Comparison of ENCODE assay signal across 19 cellular contexts in genomic region chr1:167249702-167250101, GRCh38. TPM values are rescaled to one million over a fixed set of nuclear protein-coding genes. Genes with fewer than 3 reads are reported as not detected.
DNase-seq lines count a peak whose midpoint lies in the region; ATAC-seq, FAIRE-seq and TF ChIP-seq lines count a peak whose summit lies in the region.
"Had no signal": no experiment of that assay in that cellular context is flagged by ENCODE, and none has a peak within 500 bp of the region (broad histone marks: within the 10 kb centered on the region; RNA-seq: fewer than 3 reads in every experiment).

No MANE protein-coding gene starts in this region.

- no peaks in the 10 kb centered on the region for H3K9me3 ChIP-seq in GM12878 (replicated peaks; ENCODE audit: control insufficient read depth, insufficient read depth, low read length)
- no peaks in the 10 kb centered on the region for H3K9me3 ChIP-seq in neural progenitor cell (ENCODE audit: low read depth)
- H3K9me3 ChIP-seq: gastroesophageal sphincter had no signal

- ATAC-seq in HG02642 (IDR thresholded peaks at IDR 0.05; ENCODE audit: poor library complexity, unreplicated experiment) (peak; percentile 70), GM12878 (peak; percentile 78), HG03280 (IDR thresholded peaks at IDR 0.05; ENCODE audit: unreplicated experiment) (no peak), HG03571 (IDR thresholded peaks at IDR 0.05; ENCODE audit: unreplicated experiment) (no peak)
- ATAC-seq: gastroesophageal sphincter had no signal

- in situ Hi-C loops in GM12878 (cut with MboI) = loop anchor here (5.0 kb wide), 1 partner anchor 53 kb away; no protein-coding TSS in a partner anchor

- RAD21 ChIA-PET in GM12878 (lab: Charles Lee; ENCODE audit: unreplicated experiment) = no interaction called here

- no peaks in the 10 kb centered on the region for H3K4me1 Mint-ChIP-seq in neural progenitor cell

- H3K27ac Mint-ChIP-seq in neural progenitor cell = no peak overlapping the region
- H3K27ac Mint-ChIP-seq: brain had no signal

- H3K4me3 ChIP-seq in GM12878 = no peak overlapping the region
- H3K4me3 ChIP-seq in neural progenitor cell = no peak overlapping the region
- H3K4me3 ChIP-seq: gastroesophageal sphincter had no signal

- H3K4me3 Mint-ChIP-seq in neural progenitor cell = no peak overlapping the region
- H3K4me3 Mint-ChIP-seq: brain had no signal

- no peak for FAIRE-seq in GM12878 (lab: Jason Lieb, UNC)
- FAIRE-seq: islet of Langerhans had no signal

- H4K20me1 ChIP-seq in GM12878 (ENCODE audit: control insufficient read depth, insufficient read depth) (no peaks in the 10 kb centered on the region), neural progenitor cell (ENCODE audit: low read depth) (peaks cover 71% of the 10 kb centered on the region)

- H3K27ac ChIP-seq in GM12878 (ENCODE audit: control insufficient read depth, insufficient read depth) (no peak overlapping the region), neural progenitor cell (no peak overlapping the region)
- H3K27ac ChIP-seq: gastroesophageal sphincter had no signal

- peaks cover 46% of the 10 kb centered on the region for H3K79me2 ChIP-seq in GM12878 (ENCODE audit: control insufficient read depth, insufficient read depth, low read length)
- peaks cover 100% of the 10 kb centered on the region for H3K79me2 ChIP-seq in neural progenitor cell (ENCODE audit: low read depth)

- CTCF ChIA-PET in GM12878 (lab: Yijun Ruan, JAX) = no interaction called here

- no peaks in the 10 kb centered on the region for H3K27me3 Mint-ChIP-seq in neural progenitor cell (ENCODE audit: insufficient read depth, low read depth)
- H3K27me3 Mint-ChIP-seq: brain had no signal

- H3F3A ChIP-seq in neural progenitor cell (ENCODE audit: low read depth) = no peaks in the 10 kb centered on the region

- intact Hi-C loops in GM12878 (cut with micrococcal nuclease; ENCODE audit: unreplicated experiment) = no loop called here

- no peaks in the 10 kb centered on the region for H3K36me3 ChIP-seq in GM12878 (ENCODE audit: control insufficient read depth in 2 of 2, insufficient read depth in 2 of 2, low read length in 1 of 2)
- H3K36me3 ChIP-seq in neural progenitor cell = no peaks in the 10 kb centered on the region
- H3K36me3 ChIP-seq: gastroesophageal sphincter had no signal

- H3K4me1 ChIP-seq in GM12878 (ENCODE audit: control insufficient read depth, insufficient read depth, low read length) = peaks cover 23% of the 10 kb centered on the region
- H3K4me1 ChIP-seq in neural progenitor cell = peaks cover 15% of the 10 kb centered on the region

- no peak for TF ChIP-seq EP300 in GM12878 (IDR thresholded peaks at IDR 0.05; ENCODE audit: borderline replicate concordance in 1 of 2, control insufficient read depth in 1 of 2, low read depth in 2 of 2, low read length in 2 of 2)

- no peak for TF ChIP-seq CTCF in GM12878 (IDR thresholded peaks at IDR 0.05 in 2 of 3, conservative IDR thresholded peaks at IDR 0.05 in 1 of 3; ENCODE audit: control insufficient read depth in 2 of 3, extremely low read depth in 1 of 3, insufficient read depth in 1 of 3, low read depth in 3 of 3, low read length in 3 of 3)
- TF ChIP-seq CTCF in neural progenitor cell (IDR thresholded peaks at IDR 0.05) = no peak

- H2AFZ ChIP-seq in GM12878 (ENCODE audit: control insufficient read depth, low read depth, low read length) (no peak overlapping the region), neural progenitor cell (replicated peaks) (no peak overlapping the region)

- no peak for TF ChIP-seq RAD21 in GM12878 (IDR thresholded peaks at IDR 0.05; ENCODE audit: insufficient read depth, low read depth, low read length)

- H3K4me2 ChIP-seq in GM12878 (ENCODE audit: control insufficient read depth, insufficient read depth) (no peak overlapping the region), neural progenitor cell (no peak overlapping the region)

- SMC1A ChIA-PET in GM12878 (lab: Charles Lee; ENCODE audit: uncharacterized antibody, unreplicated experiment) = interaction anchor here (2.7 to 6.2 kb wide), 3 partner anchors 8 to 17 kb away, joined by 12 to 73 read pairs (median 57); no protein-coding TSS in a partner anchor

- WGBS in GM12878 (ENCODE audit: insufficient coverage, insufficient replicate concordance, low lambda C conversion rate, missing lambda C conversion rate) = 6% methylated on average over 1 of the region's 1 CpG

- POLR2A ChIA-PET in GM12878 (lab: Charles Lee) = interaction anchor here (0.6 kb wide), 1 partner anchor 17 kb away, joined by 4 read pairs; no protein-coding TSS in a partner anchor

- H3K9ac ChIP-seq in GM12878 (ENCODE audit: control insufficient read depth, insufficient read depth, low read length) (no peak overlapping the region), neural progenitor cell (no peak overlapping the region)

- no peak for TF ChIP-seq POLR2A in GM12878 (IDR thresholded peaks at IDR 0.05; ENCODE audit: low read depth, low read length)

- no peaks in the 10 kb centered on the region for H3K9me3 Mint-ChIP-seq in neural progenitor cell
- H3K9me3 Mint-ChIP-seq: brain had no signal

- H3K36me3 Mint-ChIP-seq in neural progenitor cell = peaks cover 9% of the 10 kb centered on the region

- H3K27me3 ChIP-seq in GM12878 (replicated peaks in 1 of 2; ENCODE audit: control insufficient read depth in 2 of 2, insufficient read depth in 2 of 2, low read length in 1 of 2) = no peaks in the 10 kb centered on the region
- H3K27me3 ChIP-seq in neural progenitor cell = no peaks in the 10 kb centered on the region
- H3K27me3 ChIP-seq: gastroesophageal sphincter had no signal

- DNase-seq in stimulated activated CD4-positive, alpha-beta T cell treated with anti-CD3 and anti-CD28 coated beads, Interleukin-15, amount 100 ng/mL, for 24 hours = peak; percentile 22
- no peak for DNase-seq in stimulated activated CD4-positive, alpha-beta T cell treated with anti-CD3 and anti-CD28 coated beads, Interleukin-2, amount 100 ng/mL, for 24 hours
- no peak for DNase-seq in GM12878 (ENCODE audit: low read depth, low spot score)
- no peak for DNase-seq in KG1 (lab: John Stamatoyannopoulos, UW)
- no peak for DNase-seq in neural progenitor cell (ENCODE audit: low spot score)
- DNase-seq: activated T-cell treated with anti-CD3 and anti-CD28 coated beads, Interleukin-2, amount 50 U/mL, for 1 hour; DND-41; effector CD4-positive, alpha-beta T cell; NCI-H1436; NCI-H524; SHP77; stimulated activated CD4-positive, alpha-beta T cell treated with anti-CD3 and anti-CD28 coated beads, Interleukin-2, amount 100 ng/mL, for 48 hours; stimulated activated naive CD4-positive, alpha-beta T cell had no signal

- BruUV-seq in GM12878 (replicated peaks; lab: Mats Ljungman, UMichigan) = no TSS peak

TF ChIP-seq in GM12878, 131 proteins besides CTCF, POLR2A, EP300 and RAD21 (continues in another document):
- TF ChIP-seq BCL3 (IDR thresholded peaks at IDR 0.05; ENCODE audit: borderline replicate concordance, insufficient read depth, low read depth, low read length, poor library complexity, severe bottlenecking) = peak; percentile 38

RNA-seq across cellular contexts. Expression of gene POU2F1, which starts 29.0 kb away (rescaled TPM):
- 130 and 140 TPM in 2 replicates for total RNA-seq in GM12878 (2013; cell fraction: nucleolus; rRNA removed)
- total RNA-seq in GM12878 (2014; rRNA removed) (10.1 and 10.2 TPM in 2 replicates), GM12878 (2014; rRNA removed; fragmentation: Illumina TruSeq; extraction: Trizol) (15.6 and 15.7 TPM in 2 replicates), GM12878 (2021) (21.1 and 21.7 TPM in 2 replicates), neural progenitor cell (ENCODE audit: low replicate concordance) (48.1 and 68.0 TPM in 2 replicates)
- 3.8 TPM for polyA plus RNA-seq in GM12878 (2011; ENCODE audit: low read depth)
- polyA plus RNA-seq in GM12878 (2011; rRNA removed) (18.0 and 21.0 TPM in 2 replicates), GM12878 (2014; fragmentation: Illumina TruSeq; extraction: Trizol) (8.2 and 9.4 TPM in 2 replicates), GM12878 (2014; fragmentation: Nextera tagmentation; extraction: Ambion mirVana) (1 to 10 TPM; 2.5 to 4.6 TPM), GM12878 (2014; rRNA removed) (6.9 and 7.2 TPM in 2 replicates), GM12878 (2016; fragmentation: Nextera tagmentation; extraction: Ambion mirVana) (10 to 100 TPM; 14.9 to 20.0 TPM)
- polyA plus RNA-seq in GM12878 (2011; cell fraction: cytosol; rRNA removed) = 14.8 and 17.0 TPM in 2 replicates
- polyA plus RNA-seq in GM12878 (2011; cell fraction: nucleus; rRNA removed) = 34.7 and 37.1 TPM in 2 replicates
- 5.8 and 8.8 TPM in 2 replicates for polyA plus RNA-seq in GM12878 (2012)
- 65.6 and 68.2 TPM in 2 replicates for polyA minus RNA-seq in GM12878 (2011; rRNA and poly(A)+ RNA removed)
- polyA minus RNA-seq in GM12878 (2011; cell fraction: cytosol; rRNA and poly(A)+ RNA removed) = 7.9 and 8.9 TPM in 2 replicates
- polyA minus RNA-seq in GM12878 (2011; cell fraction: nucleus; rRNA and poly(A)+ RNA removed) = 30.2 and 46.4 TPM in 2 replicates

Comparison
In these comparisons a context has a peak if more than half of its experiments do, and no peak if none do; other contexts are left out.
1. ATAC-seq: peak in HG02642 (single experiment) and GM12878 (single experiment); none in HG03280 (single experiment) and HG03571 (single experiment).